ENCODE assay signal across 11 cellular contexts in genomic region chr6:30091577-30092381, GRCh38. TPM values are rescaled to one million over a fixed set of nuclear protein-coding genes. Genes with fewer than 3 reads are reported as not detected.
A peak's percentile ranks its signal among the peaks of the same experiment; 100 is the strongest.
DNase-seq lines count a peak whose midpoint lies in the region; ATAC-seq, FAIRE-seq and TF ChIP-seq lines count a peak whose summit lies in the region.
"Had no signal": no experiment of that assay in that cellular context is flagged by ENCODE, and none has a peak within 500 bp of the region (broad histone marks: within the 10 kb centered on the region; RNA-seq: fewer than 3 reads in every experiment).

No MANE protein-coding gene starts in this region.

- FAIRE-seq in A549 (lab: Jason Lieb, UNC) (no peak), HepG2 (lab: Jason Lieb, UNC) (no peak)

- H3K36me3 Mint-ChIP-seq in endothelial cell (ENCODE audit: low read depth, unreplicated experiment), result peaks cover 5% of the 10 kb centered on the region

- intact Hi-C loops in breast epithelium (cut with DNase I; ENCODE audit: low total_unique reads) (no loop called here), HepG2 (cut with micrococcal nuclease; ENCODE audit: unreplicated experiment) (no loop called here)

- peaks cover 7% of the 10 kb centered on the region for H3K27me3 Mint-ChIP-seq in endothelial cell (ENCODE audit: unreplicated experiment)

- TF ChIP-seq EP300 in A549 (IDR thresholded peaks at IDR 0.05) (no peak), HepG2 (IDR thresholded peaks at IDR 0.05; ENCODE audit: low read depth in 2 of 2, low read length in 2 of 2) (no peak), HepG2 (CRISPR knock-in tag; IDR thresholded peaks at IDR 0.05; ENCODE audit: borderline replicate concordance) (no peak)

- CTCF ChIA-PET in A549 (lab: Yijun Ruan, JAX) (interaction anchor here (1.2 to 7.1 kb wide), 3 partner anchors 11 to 77 kb away, joined by 3 to 43 read pairs (median 4); partner anchors contain the start of gene RNF39), HepG2 (lab: Yijun Ruan, JAX; ENCODE audit: low intra/inter-chr PET ratio, low total read pairs) (no interaction called here)

- peaks cover 27% of the 10 kb centered on the region for H3K4me1 ChIP-seq in A549
- no peaks in the 10 kb centered on the region for H3K4me1 ChIP-seq in breast epithelium
- H3K4me1 ChIP-seq in HepG2 (ENCODE audit: insufficient read depth, low read length), result peaks cover 55% of the 10 kb centered on the region

- DNase-seq in A549 (ENCODE audit: low read depth in 1 of 2, low spot score in 1 of 2), result peak in 1 of 2 experiments; percentile 48
- peak; percentile 83 for DNase-seq in HPDE6-E6E7 (ENCODE audit: extremely low spot score)
- peak; percentile 56 to 77 for DNase-seq in breast epithelium (ENCODE audit: low spot score in 2 of 2)
- peak; percentile 30 for DNase-seq in HepG2 (ENCODE audit: low spot score)
- DNase-seq in effector CD8-positive, alpha-beta T cell (lab: John Stamatoyannopoulos, UW), result no peak
- DNase-seq in endothelial cell (ENCODE audit: low spot score), result no peak
- DNase-seq: amygdala, immature natural killer cell, WERI-Rb-1 had no signal

- H3K27ac ChIP-seq in A549 (peak overlapping the region; percentile 13 to 68; a peak in 3 of 6 replicates), breast epithelium (peak overlapping the region; percentile 43 to 69), HepG2 (ENCODE audit: extremely low read length, insufficient read depth, low read length) (no peak overlapping the region)
- H3K27ac ChIP-seq: WERI-Rb-1 had no signal

- no peak overlapping the region for H3K27ac Mint-ChIP-seq in endothelial cell (ENCODE audit: unreplicated experiment)
- H3K27ac Mint-ChIP-seq: immature natural killer cell had no signal

- 35% methylated on average over 11 of the region's 11 CpGs for WGBS in A549 (ENCODE audit: missing lambda C conversion rate)
- 16% methylated on average over 11 of the region's 11 CpGs for WGBS in HepG2 (ENCODE audit: low lambda C conversion rate)

- no peak overlapping the region for H3K4me3 Mint-ChIP-seq in endothelial cell (ENCODE audit: unreplicated experiment)
- H3K4me3 Mint-ChIP-seq: immature natural killer cell had no signal

- no peaks in the 10 kb centered on the region for H3K27me3 ChIP-seq in breast epithelium
- peaks cover 2 to 28% of the 10 kb centered on the region in 2 experiments; a peak in 3 of 5 replicates for H3K27me3 ChIP-seq in HepG2 (ENCODE audit: control insufficient read depth in 1 of 2, insufficient read depth in 2 of 2, low read length in 2 of 2)

- no peaks in the 10 kb centered on the region for H3K79me2 ChIP-seq in HepG2 (ENCODE audit: insufficient read depth, low read length)

- H3K9me3 ChIP-seq in A549 (no peaks in the 10 kb centered on the region), breast epithelium (no peaks in the 10 kb centered on the region), HepG2 (ENCODE audit: low read length) (no peaks in the 10 kb centered on the region)

- H3K36me3 ChIP-seq in breast epithelium (no peaks in the 10 kb centered on the region), HepG2 (replicated peaks in 1 of 2; ENCODE audit: control insufficient read depth in 1 of 2, insufficient read depth in 2 of 2, low read length in 2 of 2) (no peaks in the 10 kb centered on the region)
- H3K36me3 ChIP-seq: WERI-Rb-1 had no signal

- peak overlapping the region; percentile 66 for H2AFZ ChIP-seq in HepG2 (ENCODE audit: low read length)

- in situ Hi-C loops in HepG2 (cut with HindIII; ENCODE audit: extremely low pct_ligation_motif_present, low pct_unique_long_range_greater_than_20kb), result no loop called here

- TF ChIP-seq POLR2A in A549 (IDR thresholded peaks at IDR 0.05; ENCODE audit: low read length), result no peak
- no peak for TF ChIP-seq POLR2A in breast epithelium (IDR thresholded peaks at IDR 0.05)
- no peak for TF ChIP-seq POLR2A in HepG2 (IDR thresholded peaks at IDR 0.05; ENCODE audit: insufficient read depth in 1 of 2, low read depth in 2 of 2, low read length in 2 of 2)

- H3K9ac ChIP-seq in HepG2 (ENCODE audit: insufficient read depth, low read depth, low read length), result peak overlapping the region; percentile 0; the same call in 1 of the 2 replicates

- POLR2A ChIA-PET in A549 (lab: Yijun Ruan, JAX) (no interaction called here), HepG2 (lab: Yijun Ruan, JAX) (interaction anchor here (1.1 to 2.3 kb wide), 3 partner anchors 10 to 31 kb away, joined by 4 to 13 read pairs (median 4); partner anchors contain the start of genes POLR1H and PPP1R11)

- H3K4me3 ChIP-seq in A549, result no peak overlapping the region
- H3K4me3 ChIP-seq in breast epithelium, result no peak overlapping the region
- peak overlapping the region in 1 of 3 experiments; percentile 35; a peak in 2 of 6 replicates for H3K4me3 ChIP-seq in HepG2 (replicated peaks in 1 of 3; ENCODE audit: insufficient read depth in 1 of 3, low read depth in 2 of 3, low read length in 3 of 3)

- TF ChIP-seq RAD21 in A549 (conservative IDR thresholded peaks at IDR 0.05 in 1 of 2, IDR thresholded peaks at IDR 0.05 in 1 of 2) (no peak), HepG2 (CRISPR knock-in tag; IDR thresholded peaks at IDR 0.05) (no peak)

- TF ChIP-seq CTCF in A549 (IDR thresholded peaks at IDR 0.05) (no peak), breast epithelium (IDR thresholded peaks at IDR 0.05) (no peak), HepG2 (CRISPR knock-in tag; IDR thresholded peaks at IDR 0.05) (no peak), endothelial cell (IDR thresholded peaks at IDR 0.05; ENCODE audit: unreplicated experiment) (no peak)

- ATAC-seq in A549 (peak; percentile 53 to 74; a peak in 4 of 6 replicates), HepG2 (peak; percentile 19), GM18861 (IDR thresholded peaks at IDR 0.05; ENCODE audit: unreplicated experiment) (no peak), HG03196 (IDR thresholded peaks at IDR 0.05; ENCODE audit: unreplicated experiment) (no peak)

- BruUV-seq in HepG2 (replicated peaks; lab: Mats Ljungman, UMichigan), result no TSS peak

- H3K4me1 Mint-ChIP-seq in endothelial cell (ENCODE audit: unreplicated experiment), result peaks cover 35% of the 10 kb centered on the region
- H3K4me1 Mint-ChIP-seq: immature natural killer cell had no signal

- H3K9me3 Mint-ChIP-seq in endothelial cell (ENCODE audit: unreplicated experiment), result no peaks in the 10 kb centered on the region
- H3K9me3 Mint-ChIP-seq: immature natural killer cell had no signal

- H4K20me1 ChIP-seq in HepG2 (ENCODE audit: insufficient read depth, low read length), result no peaks in the 10 kb centered on the region

- H3K4me2 ChIP-seq in A549 (peak overlapping the region; percentile 35), HepG2 (ENCODE audit: low read depth, low read length) (peak overlapping the region; percentile 61)

RNA-seq across cellular contexts. Expression of gene RNF39, which starts 16.2 kb away (rescaled TPM):
- 0.05 TPM in 1 of 2 replicates, not detected in the other for polyA plus RNA-seq in A549 (2011; rRNA removed)
- not detected in 2 replicates for polyA plus RNA-seq in A549 (2012; cell fraction: cytosol; rRNA removed)
- polyA plus RNA-seq in A549 (2012; cell fraction: nucleus; rRNA removed), result 0.02 TPM in 1 of 2 replicates, not detected in the other
- 0.07 TPM in 1 of 3 replicates, not detected in the others for polyA plus RNA-seq in A549 (2017; fragmentation: RNase III; extraction: RNeasy Plus Mini Kit Qiagen cat#74134 plus additional on column Dnase treatment)
- not detected in 2 replicates for polyA minus RNA-seq in A549 (2011; rRNA and poly(A)+ RNA removed)
- total RNA-seq in breast epithelium, result 10 to 100 TPM in 2 of 3 donors, not detected in 1; 11.1 to 40.0 TPM
- 0.13 TPM in 2 replicates for total RNA-seq in HepG2 (2016; rRNA removed; fragmentation: Illumina TruSeq; extraction: Trizol)
- total RNA-seq in HepG2 (2016; cell fraction: cytosol; rRNA removed; fragmentation: Illumina TruSeq; extraction: Trizol; ENCODE audit: low read depth), result not detected in 2 replicates
- 0.24 TPM in 1 of 2 replicates, not detected in the other for total RNA-seq in HepG2 (2016; cell fraction: insoluble cytoplasmic fraction; rRNA removed; fragmentation: Illumina TruSeq; extraction: Trizol)
- 0.07 and 0.09 TPM in 2 replicates for total RNA-seq in HepG2 (2016; cell fraction: membrane; rRNA removed; fragmentation: Illumina TruSeq; extraction: Trizol)
- total RNA-seq in HepG2 (2016; cell fraction: nucleus; rRNA removed; fragmentation: Illumina TruSeq; extraction: Trizol), result not detected in 2 replicates
- 1.8 and 2.2 TPM in 2 replicates for polyA plus RNA-seq in HepG2 (2011; rRNA removed)
- polyA plus RNA-seq in HepG2 (2011; cell fraction: cytosol; rRNA removed), result 1.9 and 2.2 TPM in 2 replicates
- 0.76 and 1.4 TPM in 2 replicates for polyA plus RNA-seq in HepG2 (2011; cell fraction: nucleus; rRNA removed)
- 3.2 and 3.8 TPM in 2 replicates for polyA plus RNA-seq in HepG2 (2012)
- polyA plus RNA-seq in HepG2 (2016; cell fraction: cytosol; fragmentation: Illumina TruSeq; extraction: Trizol; ENCODE audit: low read depth), result not detected in 2 replicates
- polyA plus RNA-seq in HepG2 (2016; cell fraction: insoluble cytoplasmic fraction; fragmentation: Illumina TruSeq; extraction: Trizol; ENCODE audit: low read depth), result 0.37 and 0.41 TPM in 2 replicates
- polyA plus RNA-seq in HepG2 (2016; cell fraction: membrane; fragmentation: Illumina TruSeq; extraction: Trizol; ENCODE audit: low read depth), result not detected in 2 replicates
- polyA plus RNA-seq in HepG2 (2016; cell fraction: nucleus; fragmentation: Illumina TruSeq; extraction: Trizol; ENCODE audit: insufficient read depth, low read depth), result 0.23 and 0.78 TPM in 2 replicates
- 0.26 and 0.84 TPM in 2 replicates for polyA minus RNA-seq in HepG2 (2011; rRNA and poly(A)+ RNA removed; ENCODE audit: low replicate concordance)
- 0.62 and 1.1 TPM in 2 replicates for polyA minus RNA-seq in HepG2 (2011; cell fraction: cytosol; rRNA and poly(A)+ RNA removed)
- polyA minus RNA-seq in HepG2 (2011; cell fraction: nucleus; rRNA and poly(A)+ RNA removed), result 0.37 and 0.39 TPM in 2 replicates
- total RNA-seq in endothelial cell (ENCODE audit: unreplicated experiment), result not detected
- polyA plus RNA-seq: immature natural killer cell had no signal

RNA-seq across cellular contexts. Expression of gene TRIM31, which starts 21.1 kb away (rescaled TPM):
- polyA plus RNA-seq in A549 (2011; rRNA removed), result 2.9 and 4.0 TPM in 2 replicates
- 0.74 and 0.76 TPM in 2 replicates for polyA plus RNA-seq in A549 (2012; cell fraction: cytosol; rRNA removed)
- 1.1 and 1.6 TPM in 2 replicates for polyA plus RNA-seq in A549 (2012; cell fraction: nucleus; rRNA removed)
- 3.1 to 3.3 TPM (median 3.2 TPM) in 3 replicates for polyA plus RNA-seq in A549 (2017; fragmentation: RNase III; extraction: RNeasy Plus Mini Kit Qiagen cat#74134 plus additional on column Dnase treatment)
- 0.73 and 2.1 TPM in 2 replicates for polyA minus RNA-seq in A549 (2011; rRNA and poly(A)+ RNA removed)
- 1 to 10 TPM in 1 of 3 donors, not detected in 2; 3.3 TPM for total RNA-seq in breast epithelium
- 0.51 TPM in 1 of 2 replicates, not detected in the other for total RNA-seq in HepG2 (2016; rRNA removed; fragmentation: Illumina TruSeq; extraction: Trizol)
- not detected in 2 replicates for total RNA-seq in HepG2 (2016; cell fraction: cytosol; rRNA removed; fragmentation: Illumina TruSeq; extraction: Trizol; ENCODE audit: low read depth)
- total RNA-seq in HepG2 (2016; cell fraction: insoluble cytoplasmic fraction; rRNA removed; fragmentation: Illumina TruSeq; extraction: Trizol), result 0.11 TPM in 1 of 2 replicates, not detected in the other
- not detected in 2 replicates for total RNA-seq in HepG2 (2016; cell fraction: membrane; rRNA removed; fragmentation: Illumina TruSeq; extraction: Trizol)
- 0.16 and 0.19 TPM in 2 replicates for total RNA-seq in HepG2 (2016; cell fraction: nucleus; rRNA removed; fragmentation: Illumina TruSeq; extraction: Trizol)
- 0.13 and 0.33 TPM in 2 replicates for polyA plus RNA-seq in HepG2 (2011; rRNA removed)
- polyA plus RNA-seq in HepG2 (2011; cell fraction: cytosol; rRNA removed), result 0.07 and 0.09 TPM in 2 replicates
- polyA plus RNA-seq in HepG2 (2011; cell fraction: nucleus; rRNA removed), result 0.76 and 0.97 TPM in 2 replicates
- 3.9 and 7.8 TPM in 2 replicates for polyA plus RNA-seq in HepG2 (2012)
- 0.08 and 0.22 TPM in 2 replicates for polyA plus RNA-seq in HepG2 (2016; cell fraction: cytosol; fragmentation: Illumina TruSeq; extraction: Trizol; ENCODE audit: low read depth)
- polyA plus RNA-seq in HepG2 (2016; cell fraction: insoluble cytoplasmic fraction; fragmentation: Illumina TruSeq; extraction: Trizol; ENCODE audit: low read depth), result not detected in 2 replicates
- polyA plus RNA-seq in HepG2 (2016; cell fraction: membrane; fragmentation: Illumina TruSeq; extraction: Trizol; ENCODE audit: low read depth), result not detected in 2 replicates
- 0.30 TPM in 1 of 2 replicates, not detected in the other for polyA plus RNA-seq in HepG2 (2016; cell fraction: nucleus; fragmentation: Illumina TruSeq; extraction: Trizol; ENCODE audit: insufficient read depth, low read depth)
- polyA minus RNA-seq in HepG2 (2011; rRNA and poly(A)+ RNA removed; ENCODE audit: low replicate concordance), result 0.09 and 0.16 TPM in 2 replicates
- not detected in 2 replicates for polyA minus RNA-seq in HepG2 (2011; cell fraction: cytosol; rRNA and poly(A)+ RNA removed)
- polyA minus RNA-seq in HepG2 (2011; cell fraction: nucleus; rRNA and poly(A)+ RNA removed), result 1.3 and 3.5 TPM in 2 replicates
- not detected for total RNA-seq in endothelial cell (ENCODE audit: unreplicated experiment)
- polyA plus RNA-seq: immature natural killer cell had no signal

RNA-seq across cellular contexts. Expression of gene PPP1R11, which starts 24.8 kb away (rescaled TPM):
- polyA plus RNA-seq in A549 (2011; rRNA removed), result 61.6 and 78.6 TPM in 2 replicates
- 26.7 and 30.4 TPM in 2 replicates for polyA plus RNA-seq in A549 (2012; cell fraction: cytosol; rRNA removed)
- polyA plus RNA-seq in A549 (2012; cell fraction: nucleus; rRNA removed), result 10.0 and 15.8 TPM in 2 replicates
- polyA plus RNA-seq in A549 (2017; fragmentation: RNase III; extraction: RNeasy Plus Mini Kit Qiagen cat#74134 plus additional on column Dnase treatment), result 33.8 to 36.3 TPM (median 34.3 TPM) in 3 replicates
- 24.9 and 31.1 TPM in 2 replicates for polyA minus RNA-seq in A549 (2011; rRNA and poly(A)+ RNA removed)
- total RNA-seq in breast epithelium, result 10 to 100 TPM; 28.2 to 43.5 (median 35.8) TPM
- total RNA-seq in HepG2 (2016; rRNA removed; fragmentation: Illumina TruSeq; extraction: Trizol), result 32.1 and 33.1 TPM in 2 replicates
- 17.1 and 17.7 TPM in 2 replicates for total RNA-seq in HepG2 (2016; cell fraction: cytosol; rRNA removed; fragmentation: Illumina TruSeq; extraction: Trizol; ENCODE audit: low read depth)
- 31.5 and 34.5 TPM in 2 replicates for total RNA-seq in HepG2 (2016; cell fraction: insoluble cytoplasmic fraction; rRNA removed; fragmentation: Illumina TruSeq; extraction: Trizol)
- total RNA-seq in HepG2 (2016; cell fraction: membrane; rRNA removed; fragmentation: Illumina TruSeq; extraction: Trizol), result 26.4 and 36.9 TPM in 2 replicates
- 16.0 and 17.4 TPM in 2 replicates for total RNA-seq in HepG2 (2016; cell fraction: nucleus; rRNA removed; fragmentation: Illumina TruSeq; extraction: Trizol)
- polyA plus RNA-seq in HepG2 (2011; rRNA removed), result 49.4 and 58.9 TPM in 2 replicates
- polyA plus RNA-seq in HepG2 (2011; cell fraction: cytosol; rRNA removed), result 33.3 and 45.8 TPM in 2 replicates
- 25.5 and 35.8 TPM in 2 replicates for polyA plus RNA-seq in HepG2 (2011; cell fraction: nucleus; rRNA removed)
- 27.5 and 31.0 TPM in 2 replicates for polyA plus RNA-seq in HepG2 (2012)
- polyA plus RNA-seq in HepG2 (2016; cell fraction: cytosol; fragmentation: Illumina TruSeq; extraction: Trizol; ENCODE audit: low read depth), result 22.4 and 30.7 TPM in 2 replicates
- polyA plus RNA-seq in HepG2 (2016; cell fraction: insoluble cytoplasmic fraction; fragmentation: Illumina TruSeq; extraction: Trizol; ENCODE audit: low read depth), result 64.3 and 67.7 TPM in 2 replicates
- 43.9 and 50.0 TPM in 2 replicates for polyA plus RNA-seq in HepG2 (2016; cell fraction: membrane; fragmentation: Illumina TruSeq; extraction: Trizol; ENCODE audit: low read depth)
- polyA plus RNA-seq in HepG2 (2016; cell fraction: nucleus; fragmentation: Illumina TruSeq; extraction: Trizol; ENCODE audit: insufficient read depth, low read depth), result 36.1 and 39.4 TPM in 2 replicates
- 28.0 and 38.2 TPM in 2 replicates for polyA minus RNA-seq in HepG2 (2011; rRNA and poly(A)+ RNA removed; ENCODE audit: low replicate concordance)
- polyA minus RNA-seq in HepG2 (2011; cell fraction: cytosol; rRNA and poly(A)+ RNA removed), result 11.4 and 11.7 TPM in 2 replicates
- 11.9 and 12.9 TPM in 2 replicates for polyA minus RNA-seq in HepG2 (2011; cell fraction: nucleus; rRNA and poly(A)+ RNA removed)
- total RNA-seq in endothelial cell (ENCODE audit: unreplicated experiment), result 39.3 TPM

RNA-seq across cellular contexts. Expression of gene POLR1H, which starts 30.7 kb away (rescaled TPM):
- polyA plus RNA-seq in A549 (2011; rRNA removed) (34.6 and 35.3 TPM in 2 replicates), A549 (2017; fragmentation: RNase III; extraction: RNeasy Plus Mini Kit Qiagen cat#74134 plus additional on column Dnase treatment) (24.8 to 26.1 TPM (median 25.5 TPM) in 3 replicates), HepG2 (2011; rRNA removed) (61.4 and 69.7 TPM in 2 replicates)
- polyA plus RNA-seq in A549 (2012; cell fraction: cytosol; rRNA removed), result 37.8 and 41.6 TPM in 2 replicates
- 27.4 and 32.3 TPM in 2 replicates for polyA plus RNA-seq in A549 (2012; cell fraction: nucleus; rRNA removed)
- 6.7 and 6.9 TPM in 2 replicates for polyA minus RNA-seq in A549 (2011; rRNA and poly(A)+ RNA removed)
- total RNA-seq in breast epithelium (10 to 100 TPM; 14.2 to 39.7 (median 24.1) TPM), HepG2 (2016; rRNA removed; fragmentation: Illumina TruSeq; extraction: Trizol) (79.8 and 106 TPM in 2 replicates), endothelial cell (ENCODE audit: unreplicated experiment) (39.0 TPM)
- 68.0 and 77.6 TPM in 2 replicates for total RNA-seq in HepG2 (2016; cell fraction: cytosol; rRNA removed; fragmentation: Illumina TruSeq; extraction: Trizol; ENCODE audit: low read depth)
- total RNA-seq in HepG2 (2016; cell fraction: insoluble cytoplasmic fraction; rRNA removed; fragmentation: Illumina TruSeq; extraction: Trizol), result 78.8 and 117 TPM in 2 replicates
- total RNA-seq in HepG2 (2016; cell fraction: membrane; rRNA removed; fragmentation: Illumina TruSeq; extraction: Trizol), result 56.9 and 64.0 TPM in 2 replicates
- 32.8 and 35.1 TPM in 2 replicates for total RNA-seq in HepG2 (2016; cell fraction: nucleus; rRNA removed; fragmentation: Illumina TruSeq; extraction: Trizol)
- 74.2 and 80.8 TPM in 2 replicates for polyA plus RNA-seq in HepG2 (2011; cell fraction: cytosol; rRNA removed)
- 39.5 and 47.6 TPM in 2 replicates for polyA plus RNA-seq in HepG2 (2011; cell fraction: nucleus; rRNA removed)
- polyA plus RNA-seq in HepG2 (2012), result 46.9 and 53.4 TPM in 2 replicates
- polyA plus RNA-seq in HepG2 (2016; cell fraction: cytosol; fragmentation: Illumina TruSeq; extraction: Trizol; ENCODE audit: low read depth), result 30.0 and 31.4 TPM in 2 replicates
- polyA plus RNA-seq in HepG2 (2016; cell fraction: insoluble cytoplasmic fraction; fragmentation: Illumina TruSeq; extraction: Trizol; ENCODE audit: low read depth), result 88.1 and 103 TPM in 2 replicates
- polyA plus RNA-seq in HepG2 (2016; cell fraction: membrane; fragmentation: Illumina TruSeq; extraction: Trizol; ENCODE audit: low read depth), result 35.2 and 36.1 TPM in 2 replicates
- polyA plus RNA-seq in HepG2 (2016; cell fraction: nucleus; fragmentation: Illumina TruSeq; extraction: Trizol; ENCODE audit: insufficient read depth, low read depth), result 48.3 and 49.2 TPM in 2 replicates
- 30.7 and 35.6 TPM in 2 replicates for polyA minus RNA-seq in HepG2 (2011; rRNA and poly(A)+ RNA removed; ENCODE audit: low replicate concordance)
- 8.5 and 10.8 TPM in 2 replicates for polyA minus RNA-seq in HepG2 (2011; cell fraction: cytosol; rRNA and poly(A)+ RNA removed)
- polyA minus RNA-seq in HepG2 (2011; cell fraction: nucleus; rRNA and poly(A)+ RNA removed), result 10.4 and 12.1 TPM in 2 replicates

RNA-seq across cellular contexts. Expression of gene TRIM40, which starts 44.2 kb away (rescaled TPM):
- polyA plus RNA-seq in A549 (2011; rRNA removed), result 0.05 and 0.07 TPM in 2 replicates
- not detected in 2 replicates for polyA plus RNA-seq in A549 (2012; cell fraction: cytosol; rRNA removed)
- polyA plus RNA-seq in A549 (2012; cell fraction: nucleus; rRNA removed), result not detected in 2 replicates
- 0.05 TPM in 1 of 3 replicates, not detected in the others for polyA plus RNA-seq in A549 (2017; fragmentation: RNase III; extraction: RNeasy Plus Mini Kit Qiagen cat#74134 plus additional on column Dnase treatment)
- polyA minus RNA-seq in A549 (2011; rRNA and poly(A)+ RNA removed), result not detected in 2 replicates
- total RNA-seq in breast epithelium, result under 1 TPM in 1 of 3 donors, not detected in 2; 0.33 TPM
- 0.13 TPM in 1 of 2 replicates, not detected in the other for total RNA-seq in HepG2 (2016; rRNA removed; fragmentation: Illumina TruSeq; extraction: Trizol)
- total RNA-seq in HepG2 (2016; cell fraction: cytosol; rRNA removed; fragmentation: Illumina TruSeq; extraction: Trizol; ENCODE audit: low read depth), result not detected in 2 replicates
- total RNA-seq in HepG2 (2016; cell fraction: insoluble cytoplasmic fraction; rRNA removed; fragmentation: Illumina TruSeq; extraction: Trizol), result 0.09 and 0.10 TPM in 2 replicates
- total RNA-seq in HepG2 (2016; cell fraction: membrane; rRNA removed; fragmentation: Illumina TruSeq; extraction: Trizol), result not detected in 2 replicates
- not detected in 2 replicates for total RNA-seq in HepG2 (2016; cell fraction: nucleus; rRNA removed; fragmentation: Illumina TruSeq; extraction: Trizol)
- polyA plus RNA-seq in HepG2 (2011; rRNA removed), result 0.58 and 0.88 TPM in 2 replicates
- 0.39 and 0.55 TPM in 2 replicates for polyA plus RNA-seq in HepG2 (2011; cell fraction: cytosol; rRNA removed)
- polyA plus RNA-seq in HepG2 (2011; cell fraction: nucleus; rRNA removed), result 0.53 and 0.64 TPM in 2 replicates
- polyA plus RNA-seq in HepG2 (2012), result 0.29 TPM in 1 of 2 replicates, not detected in the other
- polyA plus RNA-seq in HepG2 (2016; cell fraction: cytosol; fragmentation: Illumina TruSeq; extraction: Trizol; ENCODE audit: low read depth), result not detected in 2 replicates
- polyA plus RNA-seq in HepG2 (2016; cell fraction: insoluble cytoplasmic fraction; fragmentation: Illumina TruSeq; extraction: Trizol; ENCODE audit: low read depth), result 0.12 TPM in 1 of 2 replicates, not detected in the other
- not detected in 2 replicates for polyA plus RNA-seq in HepG2 (2016; cell fraction: membrane; fragmentation: Illumina TruSeq; extraction: Trizol; ENCODE audit: low read depth)
- polyA plus RNA-seq in HepG2 (2016; cell fraction: nucleus; fragmentation: Illumina TruSeq; extraction: Trizol; ENCODE audit: insufficient read depth, low read depth), result not detected in 2 replicates
- 0.21 and 0.82 TPM in 2 replicates for polyA minus RNA-seq in HepG2 (2011; rRNA and poly(A)+ RNA removed; ENCODE audit: low replicate concordance)
- polyA minus RNA-seq in HepG2 (2011; cell fraction: cytosol; rRNA and poly(A)+ RNA removed), result 0.69 TPM in 1 of 2 replicates, not detected in the other
- polyA minus RNA-seq in HepG2 (2011; cell fraction: nucleus; rRNA and poly(A)+ RNA removed), result 0.64 and 0.75 TPM in 2 replicates
- total RNA-seq in endothelial cell (ENCODE audit: unreplicated experiment), result not detected
- polyA plus RNA-seq: immature natural killer cell had no signal

Comparison
In these comparisons a context has a peak if more than half of its experiments do, and no peak if none do; other contexts are left out.
1. ATAC-seq: peak in A549 (2 of 2) and HepG2 (single experiment); none in GM18861 (single experiment) and HG03196 (single experiment).
2. DNase-seq: peak in HPDE6-E6E7 (single experiment), breast epithelium (2 of 2) and HepG2 (single experiment); none in effector CD8-positive, alpha-beta T cell (single experiment) and endothelial cell (single experiment).
3. Of the 38 proteins assayed by ChIP-seq in both HepG2 and A549: peak only in HepG2: FOSL2 and JUN; only in A549: none; in both: MAX; in neither: 34; mixed calls (peak in some experiments, not most) for 1.